ENCODE assay signal across 8 cellular contexts in the genomic region with DNA sequence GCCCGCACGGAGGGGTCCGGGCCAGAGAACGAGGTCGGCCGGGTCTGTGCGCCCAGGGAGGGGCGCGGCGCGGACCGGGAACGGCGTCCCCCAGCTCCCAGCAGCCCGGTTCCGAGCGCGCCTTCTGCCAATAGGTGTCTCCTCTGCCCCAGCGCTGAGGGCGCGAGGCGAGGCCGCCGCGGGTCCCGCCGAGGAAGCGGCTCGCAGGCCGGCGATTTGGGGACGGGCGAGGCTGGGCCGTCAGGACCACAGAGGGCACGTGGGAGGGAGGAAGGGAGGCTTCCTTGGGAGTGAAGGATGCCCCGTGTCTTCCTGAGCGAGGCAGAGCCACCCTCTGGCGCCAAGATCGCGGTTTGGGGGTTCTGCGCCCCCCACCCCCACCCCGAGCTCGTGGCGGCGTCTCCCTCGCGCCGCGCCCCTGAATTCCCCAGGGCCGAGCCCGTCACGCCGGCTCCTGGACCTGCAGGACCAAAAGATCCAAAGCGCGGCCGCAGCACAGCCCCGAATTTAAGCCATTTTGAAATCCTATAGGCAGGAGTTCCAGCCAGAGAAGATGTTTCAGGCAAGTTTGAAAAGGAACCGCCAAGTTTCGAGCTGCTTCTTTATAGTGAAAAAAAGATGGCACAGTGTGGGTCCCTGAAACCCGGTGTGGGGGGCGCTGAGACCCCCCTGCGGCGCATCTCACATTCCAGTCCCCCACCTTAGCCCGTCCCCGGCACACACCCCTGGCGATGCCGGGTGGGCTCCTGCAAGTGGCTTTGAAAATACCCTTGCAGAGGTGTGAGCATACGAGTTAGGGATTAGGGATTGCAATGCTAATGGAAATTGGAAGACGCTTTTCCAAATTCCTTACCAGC. TPM values are rescaled to one million over a fixed set of nuclear protein-coding genes. Genes with fewer than 3 reads are reported as not detected.
DNase-seq lines count a peak whose midpoint lies in the region; ATAC-seq, FAIRE-seq and TF ChIP-seq lines count a peak whose summit lies in the region.

No MANE protein-coding gene starts in this region.

- peaks cover 0 to 5% (median 0%) of the 10 kb centered on the region in 4 donors for H3K27me3 ChIP-seq in esophagus muscularis mucosa

- H3K27ac ChIP-seq in esophagus muscularis mucosa (replicated peaks in 1 of 4) = peak overlapping the region; percentile 97 to 99 (median 98)

- H3K4me1 ChIP-seq in esophagus muscularis mucosa = peaks cover 44 to 81% (median 71%) of the 10 kb centered on the region in 4 donors

- no peak for TF ChIP-seq EP300 in esophagus muscularis mucosa (IDR thresholded peaks at IDR 0.05)

- no peak overlapping the region for H3K27ac Mint-ChIP-seq in nephron progenitor cell

- peaks cover 71% of the 10 kb centered on the region for H3K27me3 Mint-ChIP-seq in nephron progenitor cell (ENCODE audit: low read depth, poor library complexity)

- no peak overlapping the region for H3K4me3 Mint-ChIP-seq in nephron progenitor cell

- DNase-seq in EL = peak; percentile 44
- DNase-seq in esophagus muscularis mucosa (ENCODE audit: extremely low spot score) = no peak
- DNase-seq in nephron progenitor cell = peak; percentile 69
- no peak for DNase-seq in RCC 7860 (ENCODE audit: low spot score)

- no peaks in the 10 kb centered on the region for H3K9me3 Mint-ChIP-seq in nephron progenitor cell

- H3K4me1 Mint-ChIP-seq in nephron progenitor cell = peaks cover 28% of the 10 kb centered on the region

- FAIRE-seq in RCC 7860 (lab: Jason Lieb, UNC) = no peak

- TF ChIP-seq POLR2A in esophagus muscularis mucosa (IDR thresholded peaks at IDR 0.05; ENCODE audit: low read depth) = no peak

- intact Hi-C loops in esophagus muscularis mucosa (cut with DNase I) = loop anchor here (5.0 kb wide), 2 partner anchors 61 to 111 kb away; no protein-coding TSS in a partner anchor

- ATAC-seq in HG02885 (IDR thresholded peaks at IDR 0.05; ENCODE audit: poor library complexity, unreplicated experiment) (peak; percentile 31), HG03135 (IDR thresholded peaks at IDR 0.05; ENCODE audit: unreplicated experiment) (no peak), HG03159 (IDR thresholded peaks at IDR 0.05; ENCODE audit: unreplicated experiment) (no peak)

- H3K9me3 ChIP-seq in esophagus muscularis mucosa = no peaks in the 10 kb centered on the region

- TF ChIP-seq CTCF in WI38 (IDR thresholded peaks at IDR 0.05; ENCODE audit: low read depth, low read length) (no peak), esophagus muscularis mucosa (IDR thresholded peaks at IDR 0.05) (peak in 2 of 3 experiments; percentile 25 to 27), nephron progenitor cell (IDR thresholded peaks at IDR 0.05) (no peak)

- 21% methylated on average over 20 of the region's 69 CpGs for WGBS in esophagus muscularis mucosa

- 0 out of 2 replicates have a peak overlapping the region, but pooled peaks have one; percentile 14 for H3K4me3 ChIP-seq in WI38 (ENCODE audit: low read depth, low read length)
- H3K4me3 ChIP-seq in esophagus muscularis mucosa = peak overlapping the region; percentile 76 to 91 (median 86)

- no peaks in the 10 kb centered on the region for H3K36me3 ChIP-seq in esophagus muscularis mucosa

- no peaks in the 10 kb centered on the region for H3K36me3 Mint-ChIP-seq in nephron progenitor cell (ENCODE audit: low read depth)

RNA-seq across cellular contexts. Expression of a gene that starts 0.9 kb away (rescaled TPM):
- 10 to 100 TPM; 15.0 to 22.0 (median 17.8) TPM for total RNA-seq in esophagus muscularis mucosa

Comparison
In these comparisons a context has a peak if more than half of its experiments do, and no peak if none do; other contexts are left out.
1. DNase-seq: peak in EL (single experiment) and nephron progenitor cell (single experiment); none in esophagus muscularis mucosa (single experiment) and RCC 7860 (single experiment).
2. CTCF ChIP-seq: peak in esophagus muscularis mucosa (2 of 3); none in WI38 (single experiment) and nephron progenitor cell (single experiment).